ENCODE assay signal across 17 cellular contexts in genomic region chr16:5619314-5619713, GRCh38.
A peak's percentile ranks its signal among the peaks of the same experiment; 100 is the strongest.
DNase-seq lines count a peak whose midpoint lies in the region; ATAC-seq and TF ChIP-seq lines count a peak whose summit lies in the region.
"Had no signal": no experiment of that assay in that cellular context is flagged by ENCODE, and none has a peak within 500 bp of the region (broad histone marks: within the 10 kb centered on the region; RNA-seq: fewer than 3 reads in every experiment).

No MANE protein-coding gene starts in this region.

- H3K79me1 ChIP-seq in mesendoderm (ENCODE audit: low read length): no peaks in the 10 kb centered on the region

- H3K56ac ChIP-seq in mesendoderm (ENCODE audit: low read length): no peak overlapping the region

- no peaks in the 10 kb centered on the region for H3K79me2 ChIP-seq in mesendoderm (ENCODE audit: control insufficient read depth, insufficient read depth, low read length)

- no peak overlapping the region for H3K23ac ChIP-seq in mesendoderm (ENCODE audit: low read length)

- no peak overlapping the region for H4K8ac ChIP-seq in mesendoderm (ENCODE audit: low read depth, low read length)

- TF ChIP-seq CTCF in WERI-Rb-1 (IDR thresholded peaks at IDR 0.05; ENCODE audit: low read depth, low read length) (no peak), thyroid gland (IDR thresholded peaks at IDR 0.05) (no peak), right lobe of liver (IDR thresholded peaks at IDR 0.05) (no peak)

- no peak overlapping the region for H3K4me3 ChIP-seq in WERI-Rb-1 (ENCODE audit: low read depth, low read length)
- H3K4me3 ChIP-seq in mesendoderm (ENCODE audit: low read length): no peak overlapping the region
- no peak overlapping the region for H3K4me3 ChIP-seq in thyroid gland (replicated peaks in 1 of 3)
- H3K4me3 ChIP-seq in right lobe of liver: no peak overlapping the region
- H3K4me3 ChIP-seq: BLaER1, GM12878, GM23248 had no signal

- H2BK120ac ChIP-seq in mesendoderm (ENCODE audit: low read depth, low read length): no peak overlapping the region

- no peak overlapping the region for H3K4me2 ChIP-seq in mesendoderm (ENCODE audit: low read length)
- H3K4me2 ChIP-seq: BLaER1 had no signal

- H3K4ac ChIP-seq in mesendoderm (ENCODE audit: low read depth, low read length): no peak overlapping the region

- no peak for TF ChIP-seq POLR2A in thyroid gland (IDR thresholded peaks at IDR 0.05)
- no peak for TF ChIP-seq POLR2A in right lobe of liver (IDR thresholded peaks at IDR 0.05)

- H3K4me1 ChIP-seq in mesendoderm (ENCODE audit: control insufficient read depth, low read depth, low read length) (no peaks in the 10 kb centered on the region), thyroid gland (no peaks in the 10 kb centered on the region), right lobe of liver (no peaks in the 10 kb centered on the region)
- H3K4me1 ChIP-seq: Caco-2 had no signal

- H3K36me3 ChIP-seq in WERI-Rb-1 (no peaks in the 10 kb centered on the region), mesendoderm (ENCODE audit: control insufficient read depth, insufficient read depth, low read length) (no peaks in the 10 kb centered on the region), thyroid gland (no peaks in the 10 kb centered on the region), right lobe of liver (no peaks in the 10 kb centered on the region)
- H3K36me3 ChIP-seq: BLaER1 had no signal

- H3K18ac ChIP-seq in mesendoderm (ENCODE audit: low read length): no peak overlapping the region

- no peak overlapping the region for H3K27ac ChIP-seq in WERI-Rb-1
- no peak overlapping the region for H3K27ac ChIP-seq in mesendoderm (ENCODE audit: low read depth, low read length)
- H3K27ac ChIP-seq in thyroid gland: no peak overlapping the region
- no peak overlapping the region for H3K27ac ChIP-seq in right lobe of liver
- H3K27ac ChIP-seq: BLaER1, C4-2B, GM23248 had no signal

- no peak for ATAC-seq in right lobe of liver
- ATAC-seq: CD8-positive, alpha-beta T cell; GM12878 had no signal

- no peaks in the 10 kb centered on the region for H3K9me3 ChIP-seq in WERI-Rb-1 (ENCODE audit: severe bottlenecking)
- no peaks in the 10 kb centered on the region for H3K9me3 ChIP-seq in thyroid gland
- H3K9me3 ChIP-seq in right lobe of liver: no peaks in the 10 kb centered on the region
- H3K9me3 ChIP-seq: BLaER1, Caco-2 had no signal

- WGBS in mesendoderm (ENCODE audit: extremely low coverage, insufficient coverage, low lambda C conversion rate): no CpG with 5 or more reads among the region's 7 CpGs
- 51 to 60% methylated on average over 7 of the region's 7 CpGs for WGBS in thyroid gland, 2 donors
- WGBS in right lobe of liver (ENCODE audit: insufficient coverage, low coverage, low lambda C conversion rate, missing lambda C conversion rate): 38% methylated on average over 6 of the region's 7 CpGs

- H3K27me3 ChIP-seq in WERI-Rb-1 (ENCODE audit: insufficient read depth, low read depth, severe bottlenecking) (no peaks in the 10 kb centered on the region), mesendoderm (ENCODE audit: insufficient read depth, low read length, poor library complexity) (no peaks in the 10 kb centered on the region), thyroid gland (no peaks in the 10 kb centered on the region), right lobe of liver (no peaks in the 10 kb centered on the region)
- H3K27me3 ChIP-seq: BLaER1 had no signal

- no peak overlapping the region for H4K5ac ChIP-seq in mesendoderm (ENCODE audit: low read length)

- no peak overlapping the region for H2BK5ac ChIP-seq in mesendoderm (ENCODE audit: low read length)

- no peak overlapping the region for H2BK15ac ChIP-seq in mesendoderm (replicated peaks; ENCODE audit: low read depth)

- no peak overlapping the region for H2AK5ac ChIP-seq in mesendoderm (ENCODE audit: low read length)

- no peak overlapping the region for H3K9ac ChIP-seq in mesendoderm (ENCODE audit: low read length)
- H3K9ac ChIP-seq: BLaER1, GM23248 had no signal

- DNase-seq in NCI-H82 (lab: John Stamatoyannopoulos, UW): peak; percentile 94
- peak; percentile 39 for DNase-seq in WERI-Rb-1
- peak; percentile 24 for DNase-seq in mesendoderm
- DNase-seq in activated CD4-positive, alpha-beta T cell treated with anti-CD3 and anti-CD28 coated beads for 4 hours: no peak
- no peak for DNase-seq in thyroid gland
- DNase-seq in right lobe of liver: no peak
- DNase-seq: Caco-2; CD4-positive, CD25-positive, alpha-beta regulatory T cell; CD8-positive, alpha-beta T cell; DMS153; DND-41; GM23248; H7; HCEC 1CT had no signal

- intact Hi-C loops in thyroid gland (cut with DNase I) (no loop called here), right lobe of liver (cut with DNase I) (no loop called here)

Comparison
In these comparisons a context has a peak if more than half of its experiments do, and no peak if none do; other contexts are left out.
1. DNase-seq: peak in NCI-H82 (single experiment), WERI-Rb-1 (single experiment) and mesendoderm (single experiment); none in activated CD4-positive, alpha-beta T cell treated with anti-CD3 and anti-CD28 coated beads for 4 hours (0 of 2), thyroid gland (0 of 2) and right lobe of liver (0 of 3).